ENCODE assay signal across 2 cellular contexts in genomic region chr15:41855121-41855941, GRCh38.
TF ChIP-seq lines count a peak whose summit lies in the region.

No MANE protein-coding gene starts in this region.

TF ChIP-seq in GM23338, 12 proteins besides CTCF, POLR2A, EP300 and RAD21 (continued from another document):
- TF ChIP-seq, protein P1, sequence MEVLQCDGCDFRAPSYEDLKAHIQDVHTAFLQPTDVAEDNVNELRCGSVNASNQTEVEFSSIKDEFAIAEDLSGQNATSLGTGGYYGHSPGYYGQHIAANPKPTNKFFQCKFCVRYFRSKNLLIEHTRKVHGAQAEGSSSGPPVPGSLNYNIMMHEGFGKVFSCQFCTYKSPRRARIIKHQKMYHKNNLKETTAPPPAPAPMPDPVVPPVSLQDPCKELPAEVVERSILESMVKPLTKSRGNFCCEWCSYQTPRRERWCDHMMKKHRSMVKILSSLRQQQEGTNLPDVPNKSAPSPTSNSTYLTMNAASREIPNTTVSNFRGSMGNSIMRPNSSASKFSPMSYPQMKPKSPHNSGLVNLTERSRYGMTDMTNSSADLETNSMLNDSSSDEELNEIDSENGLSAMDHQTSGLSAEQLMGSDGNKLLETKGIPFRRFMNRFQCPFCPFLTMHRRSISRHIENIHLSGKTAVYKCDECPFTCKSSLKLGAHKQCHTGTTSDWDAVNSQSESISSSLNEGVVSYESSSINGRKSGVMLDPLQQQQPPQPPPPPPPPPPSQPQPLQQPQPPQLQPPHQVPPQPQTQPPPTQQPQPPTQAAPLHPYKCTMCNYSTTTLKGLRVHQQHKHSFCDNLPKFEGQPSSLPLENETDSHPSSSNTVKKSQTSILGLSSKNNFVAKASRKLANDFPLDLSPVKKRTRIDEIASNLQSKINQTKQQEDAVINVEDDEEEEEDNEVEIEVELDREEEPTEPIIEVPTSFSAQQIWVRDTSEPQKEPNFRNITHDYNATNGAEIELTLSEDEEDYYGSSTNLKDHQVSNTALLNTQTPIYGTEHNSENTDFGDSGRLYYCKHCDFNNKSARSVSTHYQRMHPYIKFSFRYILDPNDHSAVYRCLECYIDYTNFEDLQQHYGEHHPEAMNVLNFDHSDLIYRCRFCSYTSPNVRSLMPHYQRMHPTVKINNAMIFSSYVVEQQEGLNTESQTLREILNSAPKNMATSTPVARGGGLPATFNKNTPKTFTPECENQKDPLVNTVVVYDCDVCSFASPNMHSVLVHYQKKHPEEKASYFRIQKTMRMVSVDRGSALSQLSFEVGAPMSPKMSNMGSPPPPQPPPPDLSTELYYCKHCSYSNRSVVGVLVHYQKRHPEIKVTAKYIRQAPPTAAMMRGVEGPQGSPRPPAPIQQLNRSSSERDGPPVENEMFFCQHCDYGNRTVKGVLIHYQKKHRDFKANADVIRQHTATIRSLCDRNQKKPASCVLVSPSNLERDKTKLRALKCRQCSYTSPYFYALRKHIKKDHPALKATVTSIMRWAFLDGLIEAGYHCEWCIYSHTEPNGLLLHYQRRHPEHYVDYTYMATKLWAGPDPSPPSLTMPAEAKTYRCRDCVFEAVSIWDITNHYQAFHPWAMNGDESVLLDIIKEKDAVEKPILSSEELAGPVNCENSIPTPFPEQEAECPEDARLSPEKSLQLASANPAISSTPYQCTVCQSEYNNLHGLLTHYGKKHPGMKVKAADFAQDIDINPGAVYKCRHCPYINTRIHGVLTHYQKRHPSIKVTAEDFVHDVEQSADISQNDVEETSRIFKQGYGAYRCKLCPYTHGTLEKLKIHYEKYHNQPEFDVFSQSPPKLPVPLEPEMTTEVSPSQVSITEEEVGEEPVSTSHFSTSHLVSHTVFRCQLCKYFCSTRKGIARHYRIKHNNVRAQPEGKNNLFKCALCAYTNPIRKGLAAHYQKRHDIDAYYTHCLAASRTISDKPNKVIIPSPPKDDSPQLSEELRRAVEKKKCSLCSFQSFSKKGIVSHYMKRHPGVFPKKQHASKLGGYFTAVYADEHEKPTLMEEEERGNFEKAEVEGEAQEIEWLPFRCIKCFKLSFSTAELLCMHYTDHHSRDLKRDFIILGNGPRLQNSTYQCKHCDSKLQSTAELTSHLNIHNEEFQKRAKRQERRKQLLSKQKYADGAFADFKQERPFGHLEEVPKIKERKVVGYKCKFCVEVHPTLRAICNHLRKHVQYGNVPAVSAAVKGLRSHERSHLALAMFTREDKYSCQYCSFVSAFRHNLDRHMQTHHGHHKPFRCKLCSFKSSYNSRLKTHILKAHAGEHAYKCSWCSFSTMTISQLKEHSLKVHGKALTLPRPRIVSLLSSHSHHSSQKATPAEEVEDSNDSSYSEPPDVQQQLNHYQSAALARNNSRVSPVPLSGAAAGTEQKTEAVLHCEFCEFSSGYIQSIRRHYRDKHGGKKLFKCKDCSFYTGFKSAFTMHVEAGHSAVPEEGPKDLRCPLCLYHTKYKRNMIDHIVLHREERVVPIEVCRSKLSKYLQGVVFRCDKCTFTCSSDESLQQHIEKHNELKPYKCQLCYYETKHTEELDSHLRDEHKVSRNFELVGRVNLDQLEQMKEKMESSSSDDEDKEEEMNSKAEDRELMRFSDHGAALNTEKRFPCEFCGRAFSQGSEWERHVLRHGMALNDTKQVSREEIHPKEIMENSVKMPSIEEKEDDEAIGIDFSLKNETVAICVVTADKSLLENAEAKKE (CRISPR knock-in tag; IDR thresholded peaks at IDR 0.05), result no peak
- TF ChIP-seq ZNF114 (CRISPR knock-in tag; IDR thresholded peaks at IDR 0.05) (no peak), REST (IDR thresholded peaks at IDR 0.05; ENCODE audit: unreplicated experiment) (no peak), EZH2phosphoT487 (IDR thresholded peaks at IDR 0.05; ENCODE audit: unreplicated experiment) (no peak), NANOG (IDR thresholded peaks at IDR 0.05; ENCODE audit: borderline replicate concordance) (no peak), EZH2 (IDR thresholded peaks at IDR 0.05; ENCODE audit: low read depth, unreplicated experiment) (no peak), CREB1 (CRISPR knock-in tag; IDR thresholded peaks at IDR 0.05; ENCODE audit: low read depth) (no peak)

TF ChIP-seq in WTC11, 78 proteins besides CTCF, POLR2A, EP300 and RAD21 (continued from another document):
- TF ChIP-seq ZNF425 (CRISPR knock-in tag; conservative IDR thresholded peaks at IDR 0.05) (no peak), PRDM15 (CRISPR knock-in tag; IDR thresholded peaks at IDR 0.05) (no peak), ZNF423 (CRISPR knock-in tag; IDR thresholded peaks at IDR 0.05) (no peak), FOXK1 (CRISPR knock-in tag; IDR thresholded peaks at IDR 0.05) (no peak), EMX1 (CRISPR knock-in tag; IDR thresholded peaks at IDR 0.05) (no peak), SP1 (CRISPR knock-in tag; conservative IDR thresholded peaks at IDR 0.05) (no peak)
